8 cellular contexts compared by ENCODE assay signal in the genomic region with DNA sequence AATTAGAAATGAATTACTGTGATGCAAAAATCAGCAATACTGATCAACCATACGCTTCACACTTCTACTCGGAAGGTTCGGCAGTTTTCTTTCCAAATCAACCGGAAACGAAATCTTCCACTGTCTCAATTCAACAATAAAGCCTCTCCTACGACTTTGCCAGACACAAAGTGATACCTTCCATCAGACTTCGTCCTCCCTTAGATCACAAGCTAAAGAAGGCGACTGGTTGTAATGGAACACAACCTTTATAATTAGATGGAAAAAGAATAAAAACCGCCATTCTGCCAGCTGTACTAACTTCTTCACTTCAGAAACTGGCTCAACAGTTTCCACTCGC. TPM values are rescaled to one million over a fixed set of nuclear protein-coding genes. Genes with fewer than 3 reads are reported as not detected.
DNase-seq lines count a peak whose midpoint lies in the region; ATAC-seq and TF ChIP-seq lines count a peak whose summit lies in the region.

No MANE protein-coding gene starts in this region.

- no peak for ATAC-seq in HG02885 (IDR thresholded peaks at IDR 0.05; ENCODE audit: poor library complexity, unreplicated experiment)
- no peak for ATAC-seq in GM21825 (IDR thresholded peaks at IDR 0.05; ENCODE audit: unreplicated experiment)

- no peaks in the 10 kb centered on the region for H3K9me3 Mint-ChIP-seq in progenitor cell of endocrine pancreas (ENCODE audit: low read depth)

- no peaks in the 10 kb centered on the region for H3F3A ChIP-seq in PC-9 (ENCODE audit: insufficient read depth, low read depth)

- peaks cover 10% of the 10 kb centered on the region for H3K27me3 Mint-ChIP-seq in progenitor cell of endocrine pancreas

- intact Hi-C loops in PC-9 (cut with micrococcal nuclease; ENCODE audit: unreplicated experiment), result loop anchor here (1.0 to 10.0 kb wide), 4 partner anchors 59 to 759 kb away; a partner anchor contains a TSS
- intact Hi-C loops in esophagus muscularis mucosa (cut with DNase I), result loop anchor here (5.0 kb wide), 1 partner anchor 928 kb away; a partner anchor contains a TSS

- no peak for TF ChIP-seq CTCF in GM12864 (IDR thresholded peaks at IDR 0.05; ENCODE audit: low read depth, low read length, missing control alignments)
- no peak for TF ChIP-seq CTCF in PC-9 (conservative IDR thresholded peaks at IDR 0.05)
- no peak for TF ChIP-seq CTCF in esophagus muscularis mucosa (IDR thresholded peaks at IDR 0.05)
- TF ChIP-seq CTCF in progenitor cell of endocrine pancreas (IDR thresholded peaks at IDR 0.05; ENCODE audit: unreplicated experiment), result no peak

- POLR2A ChIA-PET in PC-9 (lab: Charles Lee; ENCODE audit: unreplicated experiment), result interaction anchor here (0.6 kb wide), 1 partner anchor 289 kb away, joined by 6 read pairs; no protein-coding TSS in a partner anchor

- BruUV-seq in PC-9 (replicated peaks; lab: Mats Ljungman, UMichigan), result no TSS peak

- H3K9me2 ChIP-seq in PC-9 (ENCODE audit: insufficient read depth), result no peaks in the 10 kb centered on the region

- H3K4me3 Mint-ChIP-seq in progenitor cell of endocrine pancreas (ENCODE audit: low read depth), result peak overlapping the region; percentile 91

- H4K20me1 ChIP-seq in PC-9 (ENCODE audit: insufficient read depth), result peaks cover 38% of the 10 kb centered on the region

- peak overlapping the region; percentile 89 for H3K4me2 ChIP-seq in PC-9

- peaks cover under 1% of the 10 kb centered on the region for H3K36me3 Mint-ChIP-seq in progenitor cell of endocrine pancreas (ENCODE audit: insufficient read depth)

- H3K27me3 ChIP-seq in PC-9 (ENCODE audit: insufficient read depth, low read depth), result no peaks in the 10 kb centered on the region
- H3K27me3 ChIP-seq in esophagus muscularis mucosa, result no peaks in the 10 kb centered on the region

- H3K4me1 ChIP-seq in PC-9 (replicated peaks; ENCODE audit: insufficient read depth) (peaks cover 15% of the 10 kb centered on the region), esophagus muscularis mucosa (peaks cover 23 to 41% (median 27%) of the 10 kb centered on the region in 4 donors)

- CTCF ChIA-PET in PC-9 (lab: Charles Lee), result interaction anchor here (0.6 to 1.7 kb wide), 7 partner anchors 39 to 787 kb away, joined by 3 to 15 read pairs (median 4); a partner anchor contains a TSS

- H3K4me3 ChIP-seq in GM12864 (ENCODE audit: low read depth, low read length) (peak overlapping the region; percentile 78), PC-9 (peak overlapping the region; percentile 96), esophagus muscularis mucosa (peak overlapping the region; percentile 94 to 98 (median 97))

- WGBS in esophagus muscularis mucosa, result 1% methylated on average over 10 of the region's 10 CpGs

- DNase-seq in GM12864 (ENCODE audit: low read depth), result no peak
- DNase-seq in PC-9, result no peak
- no peak for DNase-seq in esophagus muscularis mucosa (ENCODE audit: extremely low spot score)
- no peak for DNase-seq in progenitor cell of endocrine pancreas (ENCODE audit: low spot score, unreplicated experiment)
- no peak for DNase-seq in NCI-H2171 (lab: John Stamatoyannopoulos, UW)
- DNase-seq in COR-L47 (lab: John Stamatoyannopoulos, UW), result no peak

- H3K79me2 ChIP-seq in PC-9 (ENCODE audit: low read depth), result peaks cover 55% of the 10 kb centered on the region

- H2AFZ ChIP-seq in PC-9, result peak overlapping the region; percentile 97

- H3K9me3 ChIP-seq in PC-9 (ENCODE audit: insufficient read depth, low read depth), result no peaks in the 10 kb centered on the region
- H3K9me3 ChIP-seq in esophagus muscularis mucosa, result no peaks in the 10 kb centered on the region

- peaks cover 18% of the 10 kb centered on the region for H3K4me1 Mint-ChIP-seq in progenitor cell of endocrine pancreas (ENCODE audit: low read depth)

- H3K27ac Mint-ChIP-seq in progenitor cell of endocrine pancreas, result peak overlapping the region; percentile 93

- peak overlapping the region; percentile 33 for H3K27ac ChIP-seq in PC-9
- H3K27ac ChIP-seq in esophagus muscularis mucosa (replicated peaks in 1 of 4), result peak overlapping the region; percentile 78 to 86 (median 80)

- H3K36me3 ChIP-seq in PC-9 (ENCODE audit: low read depth) (peaks cover 12% of the 10 kb centered on the region; the same call in 1 of the 2 replicates), esophagus muscularis mucosa (peaks cover 0 to 4% (median 0%) of the 10 kb centered on the region in 4 donors)

- TF ChIP-seq POLR2A in esophagus muscularis mucosa (IDR thresholded peaks at IDR 0.05; ENCODE audit: low read depth), result no peak

- no peak for TF ChIP-seq EP300 in esophagus muscularis mucosa (IDR thresholded peaks at IDR 0.05)

RNA-seq across cellular contexts. Expression of a gene that starts 0.6 kb away (rescaled TPM):
- total RNA-seq in PC-9 (2021) (109 and 180 TPM in 2 replicates), esophagus muscularis mucosa (10 to 100 TPM; 40.2 to 57.1 (median 51.2) TPM), progenitor cell of endocrine pancreas (51.3 and 54.8 TPM in 2 replicates)

RNA-seq across cellular contexts. Expression of a gene that starts 58.7 kb away (rescaled TPM):
- total RNA-seq in PC-9 (2021) (2.2 TPM in 2 replicates), esophagus muscularis mucosa (1 to 10 TPM in 3 of 4 donors, under 1 TPM in 1; 0.42 to 2.9 (median 2.4) TPM), progenitor cell of endocrine pancreas (1.9 and 2.4 TPM in 2 replicates)
